Comparison of ENCODE assay signal across 28 cellular contexts in genomic region chr4:67104145-67104544, GRCh38.
DNase-seq lines count a peak whose midpoint lies in the region; ATAC-seq and TF ChIP-seq lines count a peak whose summit lies in the region.
"Had no signal": no experiment of that assay in that cellular context is flagged by ENCODE, and none has a peak within 500 bp of the region (broad histone marks: within the 10 kb centered on the region; RNA-seq: fewer than 3 reads in every experiment).

No MANE protein-coding gene starts in this region.

- H3K9me3 ChIP-seq in mammary epithelial cell (replicated peaks; ENCODE audit: insufficient read depth, low read length) (no peaks in the 10 kb centered on the region), adipocyte (ENCODE audit: control insufficient read depth, low read length) (no peaks in the 10 kb centered on the region), sigmoid colon (no peaks in the 10 kb centered on the region), Karpas-422 (ENCODE audit: low read length) (no peaks in the 10 kb centered on the region), MM.1S (replicated peaks; ENCODE audit: insufficient read depth, low read length) (no peaks in the 10 kb centered on the region)
- H3K9me3 ChIP-seq: adrenal gland, psoas muscle, upper lobe of right lung had no signal

- H3K4me2 ChIP-seq in mammary epithelial cell (ENCODE audit: insufficient read depth, low read depth, low read length) (no peak overlapping the region), Karpas-422 (ENCODE audit: low read depth, low read length, poor library complexity, severe bottlenecking) (no peak overlapping the region), MM.1S (ENCODE audit: low read depth, low read length) (no peak overlapping the region)

- TF ChIP-seq CTCF in MCF 10A (IDR thresholded peaks at IDR 0.05; ENCODE audit: unreplicated experiment) = no peak
- no peak for TF ChIP-seq CTCF in mammary epithelial cell (conservative IDR thresholded peaks at IDR 0.05 in 1 of 2, IDR thresholded peaks at IDR 0.05 in 1 of 2; ENCODE audit: extremely low read depth in 1 of 2, insufficient read depth in 1 of 2, low read depth in 1 of 2, low read length in 2 of 2)
- TF ChIP-seq CTCF in nephron progenitor cell (IDR thresholded peaks at IDR 0.05) = no peak
- TF ChIP-seq CTCF in sigmoid colon (IDR thresholded peaks at IDR 0.05) = no peak
- TF ChIP-seq CTCF in MM.1S (IDR thresholded peaks at IDR 0.05; ENCODE audit: low read length) = no peak

- H3K27me3 ChIP-seq in mammary epithelial cell (ENCODE audit: insufficient read depth, low read length) (no peaks in the 10 kb centered on the region), adipocyte (replicated peaks; ENCODE audit: control insufficient read depth, insufficient read depth, low read length) (no peaks in the 10 kb centered on the region), sigmoid colon (no peaks in the 10 kb centered on the region), Karpas-422 (ENCODE audit: low read length) (no peaks in the 10 kb centered on the region), MM.1S (replicated peaks; ENCODE audit: insufficient read depth, low read length) (no peaks in the 10 kb centered on the region)
- H3K27me3 ChIP-seq: adrenal gland, brain microvascular endothelial cell, foreskin keratinocyte, upper lobe of right lung had no signal

- no peaks in the 10 kb centered on the region for H3K36me3 Mint-ChIP-seq in MCF 10A (ENCODE audit: insufficient read depth, unreplicated experiment)
- H3K36me3 Mint-ChIP-seq in nephron progenitor cell (ENCODE audit: low read depth) = no peaks in the 10 kb centered on the region
- H3K36me3 Mint-ChIP-seq: natural killer cell had no signal

- H3K4me3 ChIP-seq in mammary epithelial cell (replicated peaks in 1 of 3; ENCODE audit: insufficient read depth in 1 of 3, low read depth in 2 of 3, low read length in 3 of 3) (no peak overlapping the region), adipocyte (ENCODE audit: low read length) (no peak overlapping the region), sigmoid colon (no peak overlapping the region), Karpas-422 (ENCODE audit: low read length) (no peak overlapping the region), MM.1S (ENCODE audit: low read length) (no peak overlapping the region)
- H3K4me3 ChIP-seq: adrenal gland, psoas muscle, upper lobe of right lung had no signal

- in situ Hi-C loops in mammary epithelial cell (cut with MboI; ENCODE audit: low sequenced_read_pairs in 2 of 2) = no loop called here

- no peak overlapping the region for H2AFZ ChIP-seq in mammary epithelial cell (ENCODE audit: low read depth, low read length)
- no peak overlapping the region for H2AFZ ChIP-seq in Karpas-422 (ENCODE audit: low read length)
- no peak overlapping the region for H2AFZ ChIP-seq in MM.1S (ENCODE audit: low read length)

- H3K4me1 Mint-ChIP-seq in MCF 10A (ENCODE audit: insufficient read depth, unreplicated experiment) (peaks cover 11% of the 10 kb centered on the region), nephron progenitor cell (peaks cover 32% of the 10 kb centered on the region)
- H3K4me1 Mint-ChIP-seq: B cell, natural killer cell had no signal

- 26% methylated on average over 3 of the region's 3 CpGs for WGBS in mammary epithelial cell (ENCODE audit: low coverage, missing lambda C conversion rate)
- WGBS in sigmoid colon, 2 donors = 46 to 63% methylated on average over 3 of the region's 3 CpGs

- H4K20me1 ChIP-seq in mammary epithelial cell (ENCODE audit: insufficient read depth, low read length) (no peaks in the 10 kb centered on the region), Karpas-422 (ENCODE audit: insufficient read depth, low read depth, low read length) (no peaks in the 10 kb centered on the region), MM.1S (ENCODE audit: insufficient read depth, low read length) (no peaks in the 10 kb centered on the region)

- no peak for ATAC-seq in HG03520 (IDR thresholded peaks at IDR 0.05; ENCODE audit: unreplicated experiment)
- ATAC-seq: esophagus mucosa, foreskin keratinocyte, left lobe of liver, natural killer cell, psoas muscle, upper lobe of right lung had no signal

- intact Hi-C loops in MCF 10A (cut with micrococcal nuclease) = no loop called here
- intact Hi-C loops in mammary epithelial cell (cut with micrococcal nuclease) = no loop called here
- intact Hi-C loops in sigmoid colon (cut with DNase I) = no loop called here

- TF ChIP-seq POLR2A in sigmoid colon (IDR thresholded peaks at IDR 0.05) = no peak

- no peaks in the 10 kb centered on the region for H3K4me1 ChIP-seq in mammary epithelial cell (ENCODE audit: insufficient read depth, low read length)
- no peaks in the 10 kb centered on the region for H3K4me1 ChIP-seq in adipocyte (ENCODE audit: control insufficient read depth, insufficient read depth, low read length)
- H3K4me1 ChIP-seq in sigmoid colon = peaks cover 0 to 7% (median 0%) of the 10 kb centered on the region in 4 donors
- no peaks in the 10 kb centered on the region for H3K4me1 ChIP-seq in Karpas-422 (ENCODE audit: low read length)
- H3K4me1 ChIP-seq in MM.1S (ENCODE audit: low read length) = no peaks in the 10 kb centered on the region
- H3K4me1 ChIP-seq: adrenal gland, foreskin keratinocyte, psoas muscle, upper lobe of right lung had no signal

- H3K27ac ChIP-seq in mammary epithelial cell (ENCODE audit: insufficient read depth, low read depth, low read length) (no peak overlapping the region), sigmoid colon (no peak overlapping the region), Karpas-422 (ENCODE audit: low read length) (no peak overlapping the region), MM.1S (ENCODE audit: low read length) (no peak overlapping the region)
- H3K27ac ChIP-seq: adrenal gland, brain microvascular endothelial cell, foreskin keratinocyte, HL-60, psoas muscle, upper lobe of right lung had no signal

- CTCF ChIA-PET in MCF 10A (lab: Yijun Ruan, JAX) = interaction anchor here (0.6 to 4.1 kb wide), 3 partner anchors 16 to 327 kb away, joined by 3 to 17 read pairs (median 3); no protein-coding TSS in a partner anchor
- CTCF ChIA-PET in mammary epithelial cell (lab: Charles Lee; ENCODE audit: low non-redundant PET) = no interaction called here

- BruUV-seq in MCF 10A (replicated peaks; lab: Mats Ljungman, UMichigan) = no TSS peak
- no TSS peak for BruUV-seq in mammary epithelial cell (replicated peaks; lab: Mats Ljungman, UMichigan)

- H3K9ac ChIP-seq in mammary epithelial cell (ENCODE audit: insufficient read depth, low read length) = no peak overlapping the region
- H3K9ac ChIP-seq in adipocyte (ENCODE audit: low read length) = no peak overlapping the region
- no peak overlapping the region for H3K9ac ChIP-seq in Karpas-422 (ENCODE audit: low read length)
- no peak overlapping the region for H3K9ac ChIP-seq in MM.1S (ENCODE audit: low read length)

- H3K9me2 ChIP-seq in Karpas-422 (replicated peaks; ENCODE audit: insufficient read depth, low read length) (no peaks in the 10 kb centered on the region), MM.1S (replicated peaks; ENCODE audit: insufficient read depth, low read length) (no peaks in the 10 kb centered on the region)

- H3K79me2 ChIP-seq in mammary epithelial cell (ENCODE audit: insufficient read depth, low read length) = no peaks in the 10 kb centered on the region
- no peaks in the 10 kb centered on the region for H3K79me2 ChIP-seq in Karpas-422 (ENCODE audit: low read length)
- no peaks in the 10 kb centered on the region for H3K79me2 ChIP-seq in MM.1S (ENCODE audit: low read length)

- DNase-seq in MCF 10A (ENCODE audit: unreplicated experiment) (peak; percentile 22), mammary epithelial cell (no peak), adipocyte (ENCODE audit: low read depth) (peak; percentile 7), nephron progenitor cell (no peak), sigmoid colon (no peak), Karpas-422 (no peak), MM.1S (no peak)
- DNase-seq: activated CD8-positive, alpha-beta memory T cell treated with anti-CD3 and anti-CD28 coated beads for 24 hours; activated T-cell treated with anti-CD3 and anti-CD28 coated beads, Interleukin-2, amount 50 U/mL, for 1 hour; adrenal gland; brain microvascular endothelial cell; effector memory CD4-positive, alpha-beta T cell; HCEC 1CT; hippocampal formation; natural killer cell; NCI-H1105 treated with DMSO at 0.1 percent for 48 hours; NCI-H2029 treated with DMSO at 0.1 percent for 48 hours; NCI-H526; psoas muscle; small intestine; stimulated activated CD4-positive, alpha-beta T cell treated with anti-CD3 and anti-CD28 coated beads, Interleukin-2, amount 100 ng/mL, for 24 hours; upper lobe of right lung had no signal

- H3K36me3 ChIP-seq in mammary epithelial cell (ENCODE audit: insufficient read depth, low read length) (no peaks in the 10 kb centered on the region), adipocyte (ENCODE audit: control insufficient read depth, insufficient read depth, low read length, severe bottlenecking) (no peaks in the 10 kb centered on the region), sigmoid colon (no peaks in the 10 kb centered on the region), Karpas-422 (ENCODE audit: insufficient read depth, low read length) (no peaks in the 10 kb centered on the region), MM.1S (replicated peaks; ENCODE audit: insufficient read depth, low read length) (no peaks in the 10 kb centered on the region)
- H3K36me3 ChIP-seq: adrenal gland, brain microvascular endothelial cell, upper lobe of right lung had no signal

- POLR2A ChIA-PET in MCF 10A (lab: Yijun Ruan, JAX) = no interaction called here

- H3K27me3 Mint-ChIP-seq in MCF 10A (ENCODE audit: insufficient read depth, unreplicated experiment) = no peaks in the 10 kb centered on the region
- no peaks in the 10 kb centered on the region for H3K27me3 Mint-ChIP-seq in nephron progenitor cell (ENCODE audit: low read depth, poor library complexity)
- H3K27me3 Mint-ChIP-seq: B cell had no signal

- no peaks in the 10 kb centered on the region for H3F3A ChIP-seq in MM.1S (ENCODE audit: insufficient read depth, low read length)

- no peak overlapping the region for H3K27ac Mint-ChIP-seq in MCF 10A (ENCODE audit: low read depth, unreplicated experiment)
- peak overlapping the region; percentile 31 for H3K27ac Mint-ChIP-seq in nephron progenitor cell
- H3K27ac Mint-ChIP-seq: B cell, natural killer cell had no signal

- H3K9me3 Mint-ChIP-seq in MCF 10A (ENCODE audit: unreplicated experiment) (no peaks in the 10 kb centered on the region), nephron progenitor cell (no peaks in the 10 kb centered on the region)

- H3K4me3 Mint-ChIP-seq in MCF 10A (ENCODE audit: unreplicated experiment) (no peak overlapping the region), nephron progenitor cell (no peak overlapping the region)
- H3K4me3 Mint-ChIP-seq: B cell, natural killer cell had no signal

- no peak for TF ChIP-seq EP300 in sigmoid colon (IDR thresholded peaks at IDR 0.05)

- dilution Hi-C loops in mammary epithelial cell (cut with HindIII; ENCODE audit: low sequenced_read_pairs) = no loop called here

Comparison
In these comparisons a context has a peak if more than half of its experiments do, and no peak if none do; other contexts are left out.
1. DNase-seq: peak in MCF 10A (single experiment) and adipocyte (single experiment); none in mammary epithelial cell (single experiment), nephron progenitor cell (single experiment), sigmoid colon (single experiment), Karpas-422 (single experiment) and MM.1S (single experiment).